ENCODE assay signal across 8 cellular contexts in the genomic region with DNA sequence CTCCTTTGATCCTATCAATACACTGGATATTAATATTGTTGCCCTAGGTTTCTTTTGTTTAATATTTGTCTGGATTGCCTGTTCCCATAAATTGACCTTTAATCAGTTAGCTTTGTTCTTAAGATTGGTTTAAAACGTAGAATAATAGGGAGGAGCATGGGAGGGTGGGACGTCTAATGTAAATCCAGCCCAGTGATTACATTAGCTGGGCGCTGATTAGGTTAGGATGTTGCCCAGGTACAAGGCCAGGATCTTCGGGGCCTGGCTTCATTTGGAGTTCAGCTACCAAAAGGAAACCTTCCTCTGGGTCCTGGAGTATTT. TPM values are rescaled to one million over a fixed set of nuclear protein-coding genes. Genes with fewer than 3 reads are reported as not detected.
DNase-seq lines count a peak whose midpoint lies in the region; ATAC-seq and TF ChIP-seq lines count a peak whose summit lies in the region.

A gene with protein sequence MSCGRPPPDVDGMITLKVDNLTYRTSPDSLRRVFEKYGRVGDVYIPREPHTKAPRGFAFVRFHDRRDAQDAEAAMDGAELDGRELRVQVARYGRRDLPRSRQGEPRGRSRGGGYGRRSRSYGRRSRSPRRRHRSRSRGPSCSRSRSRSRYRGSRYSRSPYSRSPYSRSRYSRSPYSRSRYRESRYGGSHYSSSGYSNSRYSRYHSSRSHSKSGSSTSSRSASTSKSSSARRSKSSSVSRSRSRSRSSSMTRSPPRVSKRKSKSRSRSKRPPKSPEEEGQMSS (plus strand): TSS at position 199 of the 321 bp plus-strand sequence. CDS start 308 bp downstream, outside the sequence.

- H3K36me3 Mint-ChIP-seq in neural progenitor cell = peaks cover 10% of the 10 kb centered on the region

- ATAC-seq in GM18907 (IDR thresholded peaks at IDR 0.05; ENCODE audit: unreplicated experiment) (peak; percentile 53), HG03135 (IDR thresholded peaks at IDR 0.05; ENCODE audit: unreplicated experiment) (peak; percentile 34)

- peaks cover 9% of the 10 kb centered on the region for H3K4me1 ChIP-seq in A673 (ENCODE audit: insufficient read depth, low read length, poor library complexity, severe bottlenecking)
- H3K4me1 ChIP-seq in esophagus muscularis mucosa = peaks cover 11 to 28% (median 26%) of the 10 kb centered on the region in 4 donors
- peaks cover 18% of the 10 kb centered on the region for H3K4me1 ChIP-seq in neural progenitor cell

- no peak for TF ChIP-seq EP300 in esophagus muscularis mucosa (IDR thresholded peaks at IDR 0.05)

- intact Hi-C loops in A673 (cut with micrococcal nuclease; ENCODE audit: unreplicated experiment) = loop anchor here (5.0 to 10.0 kb wide), 2 partner anchors 292 to 1361 kb away; no protein-coding TSS in a partner anchor
- intact Hi-C loops in esophagus muscularis mucosa (cut with DNase I) = loop anchor here (5.0 kb wide), 2 partner anchors 636 to 701 kb away; no protein-coding TSS in a partner anchor

- H3K9me3 Mint-ChIP-seq in neural progenitor cell = no peaks in the 10 kb centered on the region

- TF ChIP-seq POLR2A in esophagus muscularis mucosa (IDR thresholded peaks at IDR 0.05; ENCODE audit: low read depth) = no peak

- DNase-seq in A673 (ENCODE audit: low spot score) = no peak
- DNase-seq in SK-N-DZ (ENCODE audit: low spot score) = peak; percentile 85
- DNase-seq in esophagus muscularis mucosa (ENCODE audit: extremely low spot score) = no peak
- no peak for DNase-seq in neural progenitor cell (ENCODE audit: low spot score)
- DNase-seq in effector CD8-positive, alpha-beta T cell (lab: John Stamatoyannopoulos, UW) = no peak
- no peak for DNase-seq in RPMI8226

- peak within 1 kb of the TSS; percentile 98 for H3K4me3 Mint-ChIP-seq in neural progenitor cell

- POLR2A ChIA-PET in A673 (lab: Charles Lee; ENCODE audit: low non-redundant PET) = no interaction called here

- no peak for TF ChIP-seq CTCF in A673 (conservative IDR thresholded peaks at IDR 0.05; ENCODE audit: low read depth, low read length)
- no peak for TF ChIP-seq CTCF in esophagus muscularis mucosa (IDR thresholded peaks at IDR 0.05)
- TF ChIP-seq CTCF in neural progenitor cell (IDR thresholded peaks at IDR 0.05) = no peak

- peaks cover 18% of the 10 kb centered on the region for H3K4me1 Mint-ChIP-seq in neural progenitor cell

- H3K9me3 ChIP-seq in A673 (ENCODE audit: low read depth, low read length, poor library complexity, severe bottlenecking) (no peaks in the 10 kb centered on the region), esophagus muscularis mucosa (no peaks in the 10 kb centered on the region), neural progenitor cell (ENCODE audit: low read depth) (no peaks in the 10 kb centered on the region)

- peaks cover 12% of the 10 kb centered on the region for H3K79me2 ChIP-seq in neural progenitor cell (ENCODE audit: low read depth)

- no TSS peak for BruUV-seq in A673 (replicated peaks; lab: Mats Ljungman, UMichigan)

- no peaks in the 10 kb centered on the region for H4K20me1 ChIP-seq in neural progenitor cell (ENCODE audit: low read depth)

- H3K27me3 ChIP-seq in A673 (replicated peaks; ENCODE audit: insufficient read depth, low read depth, low read length, poor library complexity) = peaks cover under 1% of the 10 kb centered on the region
- peaks cover 0 to 7% (median 0%) of the 10 kb centered on the region in 4 donors for H3K27me3 ChIP-seq in esophagus muscularis mucosa
- H3K27me3 ChIP-seq in neural progenitor cell = peaks cover 9% of the 10 kb centered on the region

- H3K9ac ChIP-seq in neural progenitor cell = peak within 1 kb of the TSS; percentile 1

- H3K27me3 Mint-ChIP-seq in neural progenitor cell (ENCODE audit: insufficient read depth, low read depth) = no peaks in the 10 kb centered on the region

- H2AFZ ChIP-seq in neural progenitor cell (replicated peaks) = peak within 1 kb of the TSS; percentile 95

- peak within 1 kb of the TSS; percentile 68 for H3K4me3 ChIP-seq in A673 (ENCODE audit: low read depth, low read length, poor library complexity, severe bottlenecking)
- peak within 1 kb of the TSS; percentile 78 to 89 (median 84) for H3K4me3 ChIP-seq in esophagus muscularis mucosa
- H3K4me3 ChIP-seq in neural progenitor cell = peak within 1 kb of the TSS; percentile 61

- H3K27ac ChIP-seq in A673 (ENCODE audit: low read depth, low read length, poor library complexity, severe bottlenecking) (peak within 1 kb of the TSS; percentile 86), esophagus muscularis mucosa (replicated peaks in 1 of 4) (peak within 1 kb of the TSS; percentile 97 to 98 (median 98)), neural progenitor cell (no peak within 1 kb of the TSS)

- CTCF ChIA-PET in A673 (lab: Charles Lee) = interaction anchor here (0.6 to 2.0 kb wide), 9 partner anchors 12 to 638 kb away, joined by 3 to 10 read pairs (median 5); partner anchors contain the start of genes CWC15, ENDOD1 and KDM4D

- peak within 1 kb of the TSS; percentile 97 for H3K27ac Mint-ChIP-seq in neural progenitor cell

- peak within 1 kb of the TSS; percentile 81 for H3K4me2 ChIP-seq in neural progenitor cell

- H3F3A ChIP-seq in neural progenitor cell (ENCODE audit: low read depth) = peaks cover 23% of the 10 kb centered on the region

- WGBS in esophagus muscularis mucosa = 0% methylated on average over 4 of the region's 4 CpGs

- no peaks in the 10 kb centered on the region for H3K36me3 ChIP-seq in A673 (ENCODE audit: insufficient read depth, low read length, poor library complexity, severe bottlenecking)
- H3K36me3 ChIP-seq in esophagus muscularis mucosa = peaks cover 0 to 5% (median 0%) of the 10 kb centered on the region in 4 donors
- peaks cover 6% of the 10 kb centered on the region for H3K36me3 ChIP-seq in neural progenitor cell

RNA-seq across cellular contexts. Expression of the gene that starts here (rescaled TPM):
- total RNA-seq in A673 (2021) (22.5 and 25.0 TPM in 2 replicates), esophagus muscularis mucosa (10 to 100 TPM; 30.3 to 42.2 (median 34.8) TPM), neural progenitor cell (ENCODE audit: low replicate concordance) (17.6 and 17.8 TPM in 2 replicates)
- 45.0 and 49.7 TPM in 2 replicates for polyA plus RNA-seq in SK-N-DZ (2014; cell fraction: cytosol; rRNA removed)
- 13.7 and 19.0 TPM in 2 replicates for polyA plus RNA-seq in SK-N-DZ (2014; cell fraction: nucleus; rRNA removed)
